In the genomic region with DNA sequence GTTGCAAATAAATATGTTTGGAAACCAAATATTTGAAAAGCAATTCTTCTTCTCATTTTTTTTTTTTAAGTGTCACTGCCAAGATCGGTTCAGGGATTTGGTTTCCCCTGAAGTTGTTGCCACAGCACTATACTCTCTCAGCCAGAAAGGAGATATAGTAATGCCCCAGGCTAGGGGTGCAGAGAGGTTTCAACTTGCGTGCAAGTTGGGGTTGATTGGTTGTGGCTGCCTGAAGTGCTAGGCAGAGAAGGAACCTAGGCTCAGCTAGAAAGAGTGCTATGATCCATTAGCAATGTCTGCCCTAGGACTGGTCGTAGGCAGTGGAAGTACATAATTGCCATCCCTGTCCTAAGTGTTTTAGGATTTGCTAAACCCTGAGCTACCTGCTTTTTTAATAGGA, we compare ENCODE assay signal across 18 cellular contexts.
DNase-seq lines count a peak whose midpoint lies in the region; ATAC-seq and TF ChIP-seq lines count a peak whose summit lies in the region.
"Had no signal": no experiment of that assay in that cellular context is flagged by ENCODE, and none has a peak within 500 bp of the region (broad histone marks: within the 10 kb centered on the region; RNA-seq: fewer than 3 reads in every experiment).

No MANE protein-coding gene starts in this region.

- no peak for ATAC-seq in HG02798 (IDR thresholded peaks at IDR 0.05; ENCODE audit: poor library complexity, unreplicated experiment)
- ATAC-seq: A549 had no signal

- no peaks in the 10 kb centered on the region for H3K27me3 ChIP-seq in BLaER1
- H3K27me3 ChIP-seq: MG63, SJCRH30 had no signal

- peaks cover 16% of the 10 kb centered on the region for H3K9me3 Mint-ChIP-seq in glutamatergic neuron (ENCODE audit: unreplicated experiment)
- no peaks in the 10 kb centered on the region for H3K9me3 Mint-ChIP-seq in T-helper 2 cell treated with Interferon-gamma antibody and Interleukin-4, amounts not matched to agents 5 μg/mL and 100 μg/mL, for 36 hours

- peaks cover under 1% of the 10 kb centered on the region for H3K9me3 ChIP-seq in BLaER1
- H3K9me3 ChIP-seq: Caco-2, SJCRH30 had no signal

- H3K36me3 ChIP-seq in BLaER1 = no peaks in the 10 kb centered on the region
- H3K36me3 ChIP-seq: MG63, SJCRH30 had no signal

- TF ChIP-seq CTCF in NB4 (IDR thresholded peaks at IDR 0.05; ENCODE audit: low read depth, low read length) (no peak), choroid plexus epithelial cell (conservative IDR thresholded peaks at IDR 0.05; ENCODE audit: low read depth, low read length) (no peak), glutamatergic neuron (IDR thresholded peaks at IDR 0.05; ENCODE audit: partially characterized antibody, unreplicated experiment) (no peak)

- no peak overlapping the region for H3K27ac ChIP-seq in BLaER1
- H3K27ac ChIP-seq: A549, GM23248, RWPE1, SJCRH30 had no signal

- H3K9ac ChIP-seq in BLaER1 = no peak overlapping the region
- H3K9ac ChIP-seq: GM23248 had no signal

- H3K4me1 ChIP-seq in BLaER1 = peaks cover 54% of the 10 kb centered on the region
- H3K4me1 ChIP-seq: Caco-2 had no signal

- peak overlapping the region; percentile 52 for H3K4me3 Mint-ChIP-seq in glutamatergic neuron (ENCODE audit: unreplicated experiment)
- no peak overlapping the region for H3K4me3 Mint-ChIP-seq in T-helper 2 cell treated with Interferon-gamma antibody and Interleukin-4, amounts not matched to agents 5 μg/mL and 100 μg/mL, for 36 hours

- DNase-seq in NB4 (ENCODE audit: low read depth) = peak; percentile 26
- DNase-seq in choroid plexus epithelial cell (ENCODE audit: low read depth) = peak; percentile 23
- no peak for DNase-seq in glutamatergic neuron
- no peak for DNase-seq in T-helper 2 cell treated with Interferon-gamma antibody and Interleukin-4, amounts not matched to agents 5 μg/mL and 100 μg/mL, for 36 hours (ENCODE audit: low spot score)
- no peak for DNase-seq in H4 (ENCODE audit: low spot score)
- DNase-seq: Caco-2; DMS79; GM23248; MG63; NCI-H1092 treated with DMSO at 0.1 percent for 48 hours; NCI-H526 treated with DMSO at 0.1 percent for 48 hours; NK-92 treated with Interleukin-12 subunit alpha and Interleukin-12 subunit beta, amount 100 ng/mL, for 24 hours; OCI-M1 had no signal

- no peaks in the 10 kb centered on the region for H4K20me1 ChIP-seq in BLaER1

- H3K4me3 ChIP-seq in BLaER1 (no peak overlapping the region), NB4 (ENCODE audit: low read depth, low read length) (no peak overlapping the region), choroid plexus epithelial cell (ENCODE audit: low read depth, low read length) (no peak overlapping the region)
- H3K4me3 ChIP-seq: A549, GM23248, MG63, SJCRH30 had no signal

- H3K27ac Mint-ChIP-seq in glutamatergic neuron (ENCODE audit: unreplicated experiment) = peak overlapping the region; percentile 62
- no peak overlapping the region for H3K27ac Mint-ChIP-seq in T-helper 2 cell treated with Interferon-gamma antibody and Interleukin-4, amounts not matched to agents 5 μg/mL and 100 μg/mL, for 36 hours

- no peak for TF ChIP-seq POLR2A in NB4 (IDR thresholded peaks at IDR 0.05; ENCODE audit: extremely low read depth, insufficient read length)

- peaks cover 8% of the 10 kb centered on the region for H3K36me3 Mint-ChIP-seq in glutamatergic neuron (ENCODE audit: unreplicated experiment)
- H3K36me3 Mint-ChIP-seq in T-helper 2 cell treated with Interferon-gamma antibody and Interleukin-4, amounts not matched to agents 5 μg/mL and 100 μg/mL, for 36 hours (ENCODE audit: low read depth) = no peaks in the 10 kb centered on the region

- H3K27me3 Mint-ChIP-seq in glutamatergic neuron (ENCODE audit: unreplicated experiment) = peaks cover 7% of the 10 kb centered on the region
- H3K27me3 Mint-ChIP-seq in T-helper 2 cell treated with Interferon-gamma antibody and Interleukin-4, amounts not matched to agents 5 μg/mL and 100 μg/mL, for 36 hours (ENCODE audit: low read depth) = no peaks in the 10 kb centered on the region

- peak overlapping the region; percentile 62 for H3K4me2 ChIP-seq in BLaER1
- H3K4me2 ChIP-seq: A549 had no signal

- peaks cover 51% of the 10 kb centered on the region for H3K4me1 Mint-ChIP-seq in glutamatergic neuron (ENCODE audit: low read depth, unreplicated experiment)
- H3K4me1 Mint-ChIP-seq in T-helper 2 cell treated with Interferon-gamma antibody and Interleukin-4, amounts not matched to agents 5 μg/mL and 100 μg/mL, for 36 hours (ENCODE audit: low read depth) = no peaks in the 10 kb centered on the region

Comparison
In these comparisons a context has a peak if more than half of its experiments do, and no peak if none do; other contexts are left out.
1. DNase-seq: peak in NB4 (single experiment) and choroid plexus epithelial cell (single experiment); none in glutamatergic neuron (single experiment), T-helper 2 cell treated with Interferon-gamma antibody and Interleukin-4, amounts not matched to agents 5 μg/mL and 100 μg/mL, for 36 hours (single experiment) and H4 (single experiment).